Comparison of ENCODE assay signal across 9 cellular contexts in the genomic region with DNA sequence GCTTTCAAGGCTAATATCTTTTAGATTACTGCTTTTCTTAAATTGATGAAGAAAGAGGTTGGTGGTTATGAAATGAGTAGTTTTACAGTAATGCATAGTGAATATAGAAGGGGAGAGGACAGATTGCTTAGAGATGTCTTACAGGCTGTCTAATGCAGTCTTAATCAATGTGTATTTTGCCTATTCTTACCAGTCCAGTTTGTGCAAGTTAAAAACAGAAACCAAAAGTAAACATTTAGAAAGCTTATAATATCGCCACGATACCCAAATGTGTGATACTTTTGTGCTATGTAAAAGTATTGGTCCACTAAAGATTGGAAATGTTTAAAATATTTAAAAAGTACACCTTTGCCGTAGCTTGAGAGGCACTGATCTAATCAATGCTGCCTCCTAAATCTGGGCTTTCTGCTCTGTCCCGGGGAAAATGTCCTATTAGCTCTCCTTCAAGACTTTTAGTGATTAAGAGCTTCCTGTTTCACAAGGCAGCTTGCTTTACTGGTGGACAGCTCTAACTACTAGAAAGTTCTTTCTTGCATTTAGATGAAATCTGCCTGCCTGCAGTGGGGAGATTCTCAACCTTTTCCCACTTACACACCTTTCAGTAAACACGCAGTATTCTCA.
DNase-seq lines count a peak whose midpoint lies in the region; ATAC-seq, FAIRE-seq and TF ChIP-seq lines count a peak whose summit lies in the region.
"Had no signal": no experiment of that assay in that cellular context is flagged by ENCODE, and none has a peak within 500 bp of the region (broad histone marks: within the 10 kb centered on the region; RNA-seq: fewer than 3 reads in every experiment).

No MANE protein-coding gene starts in this region.

- H3K27ac ChIP-seq in liver (ENCODE audit: low read depth in 1 of 2, low read length in 2 of 2) (peak overlapping the region; percentile 7 to 80), HepG2 (ENCODE audit: extremely low read length, insufficient read depth, low read length) (no peak overlapping the region), adrenal gland (peak overlapping the region; percentile 14 to 86 (median 73)), vagina (peak overlapping the region; percentile 74), substantia nigra (ENCODE audit: low read depth, low read length, poor library complexity, severe bottlenecking) (no peak overlapping the region)

- no peaks in the 10 kb centered on the region for H3K27me3 Mint-ChIP-seq in memory B cell

- H3K27me3 ChIP-seq in liver (ENCODE audit: control insufficient read depth in 4 of 4, insufficient read depth in 4 of 4, low read length in 3 of 4), result no peaks in the 10 kb centered on the region
- no peaks in the 10 kb centered on the region for H3K27me3 ChIP-seq in HepG2 (ENCODE audit: control insufficient read depth in 1 of 2, insufficient read depth in 2 of 2, low read length in 2 of 2)
- no peaks in the 10 kb centered on the region for H3K27me3 ChIP-seq in adrenal gland
- no peaks in the 10 kb centered on the region for H3K27me3 ChIP-seq in vagina
- H3K27me3 ChIP-seq: thyroid gland had no signal

- TF ChIP-seq POLR2A in HepG2 (IDR thresholded peaks at IDR 0.05; ENCODE audit: insufficient read depth in 1 of 2, low read depth in 2 of 2, low read length in 2 of 2), result no peak
- peak in 1 of 2 donors; percentile 18 for TF ChIP-seq POLR2A in adrenal gland (IDR thresholded peaks at IDR 0.05)
- no peak for TF ChIP-seq POLR2A in vagina (IDR thresholded peaks at IDR 0.05)

- ATAC-seq in HepG2 (no peak), memory B cell (ENCODE audit: low read depth) (peak; percentile 53), GM21528 (IDR thresholded peaks at IDR 0.05; ENCODE audit: low FRiP score, unreplicated experiment) (no peak)

- no TSS peak for BruUV-seq in HepG2 (replicated peaks; lab: Mats Ljungman, UMichigan)

- H3K79me2 ChIP-seq in HepG2 (ENCODE audit: insufficient read depth, low read length), result no peaks in the 10 kb centered on the region

- TF ChIP-seq EP300 in HepG2 (IDR thresholded peaks at IDR 0.05; ENCODE audit: low read depth in 2 of 2, low read length in 2 of 2) (no peak), HepG2 (CRISPR knock-in tag; IDR thresholded peaks at IDR 0.05; ENCODE audit: borderline replicate concordance) (no peak)

- intact Hi-C loops in HepG2 (cut with micrococcal nuclease; ENCODE audit: unreplicated experiment), result no loop called here
- intact Hi-C loops in adrenal gland (cut with DNase I), result no loop called here
- intact Hi-C loops in vagina (cut with DNase I), result loop anchor here (2.0 kb wide), 1 partner anchor 715 kb away; no protein-coding TSS in a partner anchor

- H4K20me1 ChIP-seq in HepG2 (ENCODE audit: insufficient read depth, low read length), result no peaks in the 10 kb centered on the region

- H3K4me1 ChIP-seq in liver (ENCODE audit: control insufficient read depth in 4 of 4, insufficient read depth in 4 of 4, low read length in 3 of 4) (peaks cover 0 to 7% (median 2%) of the 10 kb centered on the region in 4 donors), HepG2 (ENCODE audit: insufficient read depth, low read length) (no peaks in the 10 kb centered on the region), adrenal gland (replicated peaks in 1 of 2) (peaks cover 4 to 18% of the 10 kb centered on the region in 2 donors), vagina (peaks cover 12% of the 10 kb centered on the region)
- H3K4me1 ChIP-seq: thyroid gland had no signal

- FAIRE-seq in HepG2 (lab: Jason Lieb, UNC), result no peak

- POLR2A ChIA-PET in HepG2 (lab: Yijun Ruan, JAX), result no interaction called here

- H3K4me3 ChIP-seq in liver (ENCODE audit: low read depth in 1 of 3, low read length in 3 of 3) (peak overlapping the region; percentile 54 to 70 (median 69)), HepG2 (replicated peaks in 1 of 3; ENCODE audit: insufficient read depth in 1 of 3, low read depth in 2 of 3, low read length in 3 of 3) (no peak overlapping the region), adrenal gland (peak overlapping the region in 1 of 4 donors; percentile 69), vagina (peak overlapping the region; percentile 40 to 41)
- H3K4me3 ChIP-seq: thyroid gland had no signal

- H3K4me1 Mint-ChIP-seq in memory B cell, result peaks cover 5% of the 10 kb centered on the region

- DNase-seq in HepG2 (ENCODE audit: low spot score) (no peak), adrenal gland (peak in 2 of 7 donors; percentile 14 to 17), memory B cell (ENCODE audit: low spot score in 2 of 2) (no peak), vagina (ENCODE audit: extremely low spot score in 2 of 2) (no peak), substantia nigra (lab: John Stamatoyannopoulos, UW) (no peak), NCI-H446 treated with DMSO at 0.1 percent for 48 hours (lab: John Stamatoyannopoulos, UW) (no peak)
- DNase-seq: thyroid gland had no signal

- CTCF ChIA-PET in HepG2 (lab: Yijun Ruan, JAX; ENCODE audit: low intra/inter-chr PET ratio, low total read pairs), result no interaction called here

- H3K36me3 ChIP-seq in liver (ENCODE audit: control insufficient read depth in 4 of 4, insufficient read depth in 3 of 4, low read depth in 1 of 4, low read length in 3 of 4) (no peaks in the 10 kb centered on the region), HepG2 (replicated peaks in 1 of 2; ENCODE audit: control insufficient read depth in 1 of 2, insufficient read depth in 2 of 2, low read length in 2 of 2) (peaks cover 4% of the 10 kb centered on the region in 2 experiments; a peak in 2 of 5 replicates), adrenal gland (replicated peaks in 1 of 2) (no peaks in the 10 kb centered on the region), vagina (no peaks in the 10 kb centered on the region)
- H3K36me3 ChIP-seq: thyroid gland had no signal

- no peak for TF ChIP-seq CTCF in liver (IDR thresholded peaks at IDR 0.05; ENCODE audit: low read depth, low read length, missing input control)
- no peak for TF ChIP-seq CTCF in HepG2 (CRISPR knock-in tag; IDR thresholded peaks at IDR 0.05)
- no peak for TF ChIP-seq CTCF in adrenal gland (IDR thresholded peaks at IDR 0.05)
- no peak for TF ChIP-seq CTCF in vagina (IDR thresholded peaks at IDR 0.05)

- WGBS in liver, result 26% methylated on average over 5 of the region's 5 CpGs
- WGBS in HepG2 (ENCODE audit: low lambda C conversion rate), result over 99% methylated on average over 5 of the region's 5 CpGs
- WGBS in adrenal gland, 4 donors, result 19 to 29% (median 26%) methylated on average over 5 of the region's 5 CpGs

- H3K4me2 ChIP-seq in HepG2 (ENCODE audit: low read depth, low read length), result no peak overlapping the region

- H3K9me3 ChIP-seq in liver (ENCODE audit: control insufficient read depth in 4 of 4, low read length in 3 of 4), result no peaks in the 10 kb centered on the region
- no peaks in the 10 kb centered on the region for H3K9me3 ChIP-seq in HepG2 (ENCODE audit: low read length)
- no peaks in the 10 kb centered on the region for H3K9me3 ChIP-seq in adrenal gland (replicated peaks in 1 of 3)
- no peaks in the 10 kb centered on the region for H3K9me3 ChIP-seq in vagina
- H3K9me3 ChIP-seq: thyroid gland had no signal

- in situ Hi-C loops in HepG2 (cut with HindIII; ENCODE audit: extremely low pct_ligation_motif_present, low pct_unique_long_range_greater_than_20kb), result no loop called here

- peaks cover 3% of the 10 kb centered on the region for H3K9me3 Mint-ChIP-seq in memory B cell

- H3K27ac Mint-ChIP-seq in memory B cell, result peak overlapping the region; percentile 95

- peak overlapping the region; percentile 58 to 98 for H3K9ac ChIP-seq in liver (ENCODE audit: low read depth in 1 of 2, low read length in 2 of 2)
- H3K9ac ChIP-seq in HepG2 (ENCODE audit: insufficient read depth, low read depth, low read length), result no peak overlapping the region

- no peak overlapping the region for H2AFZ ChIP-seq in HepG2 (ENCODE audit: low read length)

- peaks cover 11% of the 10 kb centered on the region for H3K36me3 Mint-ChIP-seq in memory B cell

- peak; percentile 28 to 33 for TF ChIP-seq RAD21 in liver (IDR thresholded peaks at IDR 0.05)
- no peak for TF ChIP-seq RAD21 in HepG2 (CRISPR knock-in tag; IDR thresholded peaks at IDR 0.05)

- H3K4me3 Mint-ChIP-seq in memory B cell, result peak overlapping the region; percentile 74

TF ChIP-seq in liver, 16 proteins besides CTCF, POLR2A, EP300 and RAD21 (continues in another document):
- no peak for TF ChIP-seq HNF4G (IDR thresholded peaks at IDR 0.05)

TF ChIP-seq in HepG2, 621 proteins besides CTCF, POLR2A, EP300 and RAD21:
- TF ChIP-seq NR2F2 (IDR thresholded peaks at IDR 0.05; ENCODE audit: borderline replicate concordance, low read depth) (no peak), TRIM24 (CRISPR knock-in tag; IDR thresholded peaks at IDR 0.05) (no peak), ZBTB3 (CRISPR knock-in tag; IDR thresholded peaks at IDR 0.05; ENCODE audit: borderline replicate concordance, low read depth) (no peak), POGK (CRISPR knock-in tag; conservative IDR thresholded peaks at IDR 0.05) (no peak), KDM6A (CRISPR knock-in tag; IDR thresholded peaks at IDR 0.05; ENCODE audit: low read depth) (no peak), NR2F6 (IDR thresholded peaks at IDR 0.05) (no peak), NR2F6 (CRISPR knock-in tag; IDR thresholded peaks at IDR 0.05) (no peak)

Comparison
In these comparisons a context has a peak if more than half of its experiments do, and no peak if none do; other contexts are left out.
1. H3K27ac ChIP-seq: peak in liver (2 of 2), adrenal gland (5 of 5) and vagina (single experiment); none in HepG2 (single experiment) and substantia nigra (single experiment).
2. H3K4me3 ChIP-seq: peak in liver (3 of 3) and vagina (2 of 2); none in HepG2 (0 of 3).